Comparison of ENCODE assay signal across 8 cellular contexts in the genomic region with DNA sequence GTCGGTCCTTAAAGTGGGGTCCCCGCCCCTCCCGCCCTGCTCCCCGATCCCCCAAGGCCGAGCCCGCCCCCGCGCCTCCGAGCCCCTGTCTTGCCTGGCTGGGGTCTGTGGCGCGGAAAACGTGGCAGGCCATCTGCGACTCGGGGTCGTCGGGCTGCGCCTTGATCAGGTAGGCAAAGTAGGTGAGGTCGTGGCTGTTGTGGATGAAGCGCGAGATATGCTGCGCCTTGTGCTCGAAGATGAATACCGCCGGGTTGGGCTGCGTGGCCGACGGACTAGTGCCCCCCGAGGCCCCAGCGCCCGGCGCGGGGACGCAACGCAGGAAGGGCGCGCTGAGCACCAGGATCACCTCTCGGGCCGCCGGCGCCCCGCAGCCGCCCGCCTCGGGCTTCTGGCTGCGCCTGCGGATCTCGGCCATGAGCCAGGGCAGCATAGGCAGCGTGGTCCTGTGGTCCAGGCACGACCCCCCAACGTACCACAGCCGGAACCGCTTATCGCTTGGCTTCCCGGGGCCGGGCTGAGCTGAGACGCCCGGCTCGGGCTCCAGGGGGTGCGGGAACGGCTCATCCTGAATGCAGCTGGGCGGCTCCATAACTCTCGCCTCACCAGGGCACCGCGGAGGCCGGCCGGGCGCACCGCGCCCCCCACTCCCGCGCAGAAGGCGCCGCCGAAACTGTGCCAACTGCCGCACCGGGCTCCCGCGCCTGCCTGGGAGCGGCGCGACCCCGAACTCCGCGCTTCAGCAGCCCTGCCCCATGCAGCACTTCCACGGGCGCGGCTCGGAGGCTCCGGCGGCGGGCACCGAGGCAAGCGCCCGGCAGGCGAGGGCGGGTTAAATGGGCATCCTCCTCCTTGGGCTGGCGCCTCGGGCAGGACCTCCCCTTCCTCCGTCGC. TPM values are rescaled to one million over a fixed set of nuclear protein-coding genes. Genes with fewer than 3 reads are reported as not detected.
DNase-seq lines count a peak whose midpoint lies in the region; ATAC-seq and TF ChIP-seq lines count a peak whose summit lies in the region.

No MANE protein-coding gene starts in this region.

- H3K4ac ChIP-seq in H9 (ENCODE audit: low read depth, low read length) = no peak overlapping the region

- no peak overlapping the region for H4K5ac ChIP-seq in H9 (ENCODE audit: insufficient read length, low read depth, low read length)

- no peak overlapping the region; a peak in 1 of 7 replicates for H3K27ac Mint-ChIP-seq in H9
- no peak overlapping the region for H3K27ac Mint-ChIP-seq in activated CD4-positive, alpha-beta T cell treated with anti-CD3 and anti-CD28 coated beads, Interleukin-2, amount 10 ng/mL, durations not matched to agents 7 days and 5 days

- H4K8ac ChIP-seq in H9 (replicated peaks; ENCODE audit: insufficient read length, low read depth, low read length) = no peak overlapping the region

- CTCF ChIA-PET in activated CD4-positive, alpha-beta T cell treated with anti-CD3 and anti-CD28 coated beads, Interleukin-2, amount 10 ng/mL, durations not matched to agents 7 days and 5 days (lab: Charles Lee) = interaction anchor here (1.0 to 1.8 kb wide), 3 partner anchors 9 to 115 kb away, joined by 3 to 7 read pairs (median 3); no protein-coding TSS in a partner anchor

- peak overlapping the region; percentile 85 for H3K4me2 ChIP-seq in H9 (ENCODE audit: insufficient read depth, insufficient read length, low read length)
- H3K4me2 ChIP-seq in Karpas-422 (ENCODE audit: low read depth, low read length, poor library complexity, severe bottlenecking) = peak overlapping the region; percentile 83

- H2BK15ac ChIP-seq in H9 (ENCODE audit: low read depth, low read length) = no peak overlapping the region

- H2BK12ac ChIP-seq in H9 (ENCODE audit: insufficient read length, low read depth, low read length) = no peak overlapping the region

- H2BK20ac ChIP-seq in H9 (ENCODE audit: low read depth, low read length, poor library complexity, severe bottlenecking) = no peak overlapping the region

- no peaks in the 10 kb centered on the region for H3K4me1 ChIP-seq in H9 (ENCODE audit: insufficient read depth, low read length)
- H3K4me1 ChIP-seq in Karpas-422 (ENCODE audit: low read length) = peaks cover 23% of the 10 kb centered on the region
- H3K4me1 ChIP-seq in upper lobe of right lung = peaks cover 16% of the 10 kb centered on the region

- WGBS in H9 (ENCODE audit: extremely low coverage, insufficient read length, low lambda C conversion rate) = no CpG with 5 or more reads among the region's 100 CpGs

- H3K27ac ChIP-seq in H9 (ENCODE audit: insufficient read length, low read depth, low read length) = no peak overlapping the region
- H3K27ac ChIP-seq in Karpas-422 (ENCODE audit: low read length) = no peak overlapping the region
- peak overlapping the region; percentile 41 for H3K27ac ChIP-seq in epithelial cell of prostate
- H3K27ac ChIP-seq in upper lobe of right lung = peak overlapping the region; percentile 58

- peaks cover 35 to 38% of the 10 kb centered on the region in 2 experiments for H3K4me1 Mint-ChIP-seq in H9
- peaks cover 16% of the 10 kb centered on the region for H3K4me1 Mint-ChIP-seq in activated CD4-positive, alpha-beta T cell treated with anti-CD3 and anti-CD28 coated beads, Interleukin-2, amount 10 ng/mL, durations not matched to agents 7 days and 5 days

- intact Hi-C loops in upper lobe of right lung (cut with DNase I) = no loop called here

- H3K79me2 ChIP-seq in H9 (ENCODE audit: insufficient read depth, low read length) = peaks cover 4% of the 10 kb centered on the region; the same call in 1 of the 2 replicates
- no peaks in the 10 kb centered on the region for H3K79me2 ChIP-seq in Karpas-422 (ENCODE audit: low read length)

- H3K27me3 Mint-ChIP-seq in H9 (ENCODE audit: low read depth) = peaks cover 18% of the 10 kb centered on the region
- H3K27me3 Mint-ChIP-seq in activated CD4-positive, alpha-beta T cell treated with anti-CD3 and anti-CD28 coated beads, Interleukin-2, amount 10 ng/mL, durations not matched to agents 7 days and 5 days = peaks cover 73% of the 10 kb centered on the region

- no peak overlapping the region for H3K23ac ChIP-seq in H9 (ENCODE audit: insufficient read length, low read depth, low read length)

- H3K9me3 Mint-ChIP-seq in H9 = no peaks in the 10 kb centered on the region; a peak in 1 of 5 replicates
- H3K9me3 Mint-ChIP-seq in activated CD4-positive, alpha-beta T cell treated with anti-CD3 and anti-CD28 coated beads, Interleukin-2, amount 10 ng/mL, durations not matched to agents 7 days and 5 days = no peaks in the 10 kb centered on the region

- H3K23me2 ChIP-seq in H9 (ENCODE audit: insufficient read length, low read depth, low read length, poor library complexity, severe bottlenecking) = no peaks in the 10 kb centered on the region

- H3K79me1 ChIP-seq in H9 (ENCODE audit: insufficient read depth, low read depth, low read length, poor library complexity, severe bottlenecking) = no peaks in the 10 kb centered on the region

- DNase-seq in DMS53 (lab: John Stamatoyannopoulos, UW) (peak; percentile 45), DMS53 treated with DMSO at 0.1 percent for 48 hours (lab: John Stamatoyannopoulos, UW; ENCODE audit: unreplicated experiment) (no peak), H9 (peak; percentile 52), Karpas-422 (peak; percentile 50), epithelial cell of prostate (ENCODE audit: low read depth, low spot score) (no peak), myocyte (ENCODE audit: low read depth) (peak; percentile 49), upper lobe of right lung (peak; percentile 75)
- peak; percentile 10 for DNase-seq in activated CD4-positive, alpha-beta T cell treated with anti-CD3 and anti-CD28 coated beads, Interleukin-2, amount 10 ng/mL, durations not matched to agents 7 days and 5 days

- no peak overlapping the region for H3K56ac ChIP-seq in H9 (ENCODE audit: insufficient read length, low read depth, low read length)

- H3K9me3 ChIP-seq in H9 (ENCODE audit: control insufficient read depth, low read depth, low read length) = no peaks in the 10 kb centered on the region
- H3K9me3 ChIP-seq in Karpas-422 (ENCODE audit: low read length) = no peaks in the 10 kb centered on the region
- no peaks in the 10 kb centered on the region for H3K9me3 ChIP-seq in upper lobe of right lung

- peak; percentile 51 for ATAC-seq in upper lobe of right lung

- no peak overlapping the region for H2BK120ac ChIP-seq in H9 (ENCODE audit: low read depth, low read length, poor library complexity, severe bottlenecking)

- no peak overlapping the region for H2AK5ac ChIP-seq in H9 (ENCODE audit: insufficient read length, low read length)

- H3K36me3 Mint-ChIP-seq in H9 (ENCODE audit: insufficient read depth in 1 of 3, low read depth in 3 of 3) = peaks cover 0 to 8% (median 0%) of the 10 kb centered on the region in 3 experiments; a peak in 3 of 7 replicates
- H3K36me3 Mint-ChIP-seq in activated CD4-positive, alpha-beta T cell treated with anti-CD3 and anti-CD28 coated beads, Interleukin-2, amount 10 ng/mL, durations not matched to agents 7 days and 5 days (ENCODE audit: low read depth) = no peaks in the 10 kb centered on the region

- POLR2A ChIA-PET in activated CD4-positive, alpha-beta T cell treated with anti-CD3 and anti-CD28 coated beads, Interleukin-2, amount 10 ng/mL, durations not matched to agents 7 days and 5 days (lab: Charles Lee) = no interaction called here

- H3K14ac ChIP-seq in H9 (ENCODE audit: insufficient read depth, low read length) = peak overlapping the region; percentile 27; the same call in 1 of the 2 replicates

- H3K9ac ChIP-seq in H9 (ENCODE audit: extremely low read depth, insufficient read length, low read length) (peak overlapping the region; percentile 20), Karpas-422 (ENCODE audit: low read length) (peak overlapping the region; percentile 60)

- no peaks in the 10 kb centered on the region for H3K36me3 ChIP-seq in Karpas-422 (ENCODE audit: insufficient read depth, low read length)
- no peaks in the 10 kb centered on the region for H3K36me3 ChIP-seq in upper lobe of right lung

- TF ChIP-seq CTCF in H9 (conservative IDR thresholded peaks at IDR 0.05) (no peak), upper lobe of right lung (IDR thresholded peaks at IDR 0.05) (no peak)

- H3K4me3 Mint-ChIP-seq in H9 = peak overlapping the region; percentile 88 to 99
- peak overlapping the region; percentile 74 for H3K4me3 Mint-ChIP-seq in activated CD4-positive, alpha-beta T cell treated with anti-CD3 and anti-CD28 coated beads, Interleukin-2, amount 10 ng/mL, durations not matched to agents 7 days and 5 days

- H3K9me2 ChIP-seq in Karpas-422 (replicated peaks; ENCODE audit: insufficient read depth, low read length) = no peaks in the 10 kb centered on the region

- H2BK5ac ChIP-seq in H9 (ENCODE audit: insufficient read length, low read length) = no peak overlapping the region

- no peak overlapping the region for H4K91ac ChIP-seq in H9 (ENCODE audit: insufficient read length, low read depth, low read length)

- no peaks in the 10 kb centered on the region for H3K27me3 ChIP-seq in H9 (ENCODE audit: insufficient read depth, low read length)
- peaks cover 2% of the 10 kb centered on the region; the same call in 1 of the 2 replicates for H3K27me3 ChIP-seq in Karpas-422 (ENCODE audit: low read length)
- no peaks in the 10 kb centered on the region for H3K27me3 ChIP-seq in upper lobe of right lung

- H4K20me1 ChIP-seq in H9 (ENCODE audit: control insufficient read depth, insufficient read depth, insufficient read length) (no peaks in the 10 kb centered on the region), Karpas-422 (ENCODE audit: insufficient read depth, low read depth, low read length) (no peaks in the 10 kb centered on the region)

- H2AFZ ChIP-seq in H9 (ENCODE audit: low read length) (no peak overlapping the region), Karpas-422 (ENCODE audit: low read length) (peak overlapping the region; percentile 82)

- peak overlapping the region; percentile 70 for H3K4me3 ChIP-seq in Karpas-422 (ENCODE audit: low read length)
- H3K4me3 ChIP-seq in upper lobe of right lung = peak overlapping the region; percentile 73

- H3T11ph ChIP-seq in H9 (ENCODE audit: low read length) = no peak overlapping the region

- H3K18ac ChIP-seq in H9 (ENCODE audit: insufficient read length, low read depth, low read length) = no peak overlapping the region

RNA-seq across cellular contexts. Expression of gene TBC1D4, which starts 0.5 kb away (rescaled TPM):
- 10.5 and 11.1 TPM in 2 replicates for total RNA-seq in H9 (2021)
- 3.1 and 4.0 TPM in 2 replicates for total RNA-seq in Karpas-422 (2014; rRNA removed; shearing (Covaris generic); ENCODE audit: low replicate concordance)
- 10 to 100 TPM; 27.2 to 32.9 TPM for total RNA-seq in activated CD4-positive, alpha-beta T cell treated with anti-CD3 and anti-CD28 coated beads, Interleukin-2, amount 10 ng/mL, durations not matched to agents 7 days and 5 days
- total RNA-seq in myocyte = 6.8 and 23.2 TPM in 2 replicates
- polyA plus RNA-seq in myocyte (2012) = 4.3 TPM
- 26.1 TPM for total RNA-seq in upper lobe of right lung

RNA-seq across cellular contexts. Expression of gene COMMD6, which starts 56.2 kb away (rescaled TPM):
- 131 and 142 TPM in 2 replicates for total RNA-seq in H9 (2021)
- total RNA-seq in Karpas-422 (2014; rRNA removed; shearing (Covaris generic); ENCODE audit: low replicate concordance) = 73.9 and 384 TPM in 2 replicates
- 100 to 1,000 TPM; 135 TPM for total RNA-seq in activated CD4-positive, alpha-beta T cell treated with anti-CD3 and anti-CD28 coated beads, Interleukin-2, amount 10 ng/mL, durations not matched to agents 7 days and 5 days
- total RNA-seq in myocyte = 45.2 and 52.8 TPM in 2 replicates
- 303 TPM for polyA plus RNA-seq in myocyte (2012)
- 142 TPM for total RNA-seq in upper lobe of right lung

Comparison
In these comparisons a context has a peak if more than half of its experiments do, and no peak if none do; other contexts are left out.
1. DNase-seq: peak in DMS53 (single experiment), H9 (single experiment), Karpas-422 (single experiment), activated CD4-positive, alpha-beta T cell treated with anti-CD3 and anti-CD28 coated beads, Interleukin-2, amount 10 ng/mL, durations not matched to agents 7 days and 5 days (single experiment), myocyte (single experiment) and upper lobe of right lung (single experiment); none in DMS53 treated with DMSO at 0.1 percent for 48 hours (single experiment) and epithelial cell of prostate (single experiment).
2. H3K27ac ChIP-seq: peak in epithelial cell of prostate (single experiment) and upper lobe of right lung (single experiment); none in H9 (single experiment) and Karpas-422 (single experiment).